ENCODE assay signal across 9 cellular contexts in the genomic region with DNA sequence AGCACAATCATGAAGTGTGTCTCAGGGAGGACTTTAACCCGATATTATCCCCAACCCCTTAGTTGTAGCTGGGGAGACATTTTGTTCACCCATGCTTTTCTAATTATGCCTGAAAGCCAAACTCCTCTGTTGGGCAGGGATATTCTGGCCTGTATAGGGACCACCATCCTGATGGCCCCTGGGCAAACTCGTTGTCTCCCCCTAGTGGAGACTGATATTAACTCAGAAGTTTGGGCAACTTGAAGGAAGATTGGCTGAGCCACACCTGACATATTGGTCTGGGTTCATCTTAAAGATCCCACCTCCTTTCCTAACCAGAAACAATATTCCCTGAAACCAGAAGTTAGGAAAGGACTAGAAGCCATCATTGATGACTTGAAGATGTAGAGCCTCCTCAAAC. TPM values are rescaled to one million over a fixed set of nuclear protein-coding genes. Genes with fewer than 3 reads are reported as not detected.
DNase-seq lines count a peak whose midpoint lies in the region; ATAC-seq and TF ChIP-seq lines count a peak whose summit lies in the region.
"Had no signal": no experiment of that assay in that cellular context is flagged by ENCODE, and none has a peak within 500 bp of the region (broad histone marks: within the 10 kb centered on the region; RNA-seq: fewer than 3 reads in every experiment).

No MANE protein-coding gene starts in this region.

- peak overlapping the region; percentile 99 for H3K27ac ChIP-seq in Panc1 (ENCODE audit: low read length)
- no peak overlapping the region for H3K27ac ChIP-seq in Peyer's patch

- POLR2A ChIA-PET in Panc1 (lab: Charles Lee), result no interaction called here

- H3K4me3 ChIP-seq in Panc1 (ENCODE audit: low read depth in 2 of 2, low read length in 2 of 2) (no peak overlapping the region), Peyer's patch (no peak overlapping the region)

- H3K36me3 ChIP-seq in Panc1 (ENCODE audit: control insufficient read depth, insufficient read depth, low read length), result no peaks in the 10 kb centered on the region
- no peaks in the 10 kb centered on the region for H3K36me3 ChIP-seq in Peyer's patch

- peak; percentile 41 for DNase-seq in D341Med (ENCODE audit: low spot score)
- peak; percentile 50 for DNase-seq in GM20000 (ENCODE audit: low spot score)
- no peak for DNase-seq in Panc1 (ENCODE audit: low read depth, low spot score)
- DNase-seq in iPS-NIHi11 (ENCODE audit: low spot score), result peak; percentile 48
- DNase-seq in Peyer's patch, result no peak
- DNase-seq in GF-D8 (lab: John Stamatoyannopoulos, UW), result no peak
- DNase-seq: stimulated activated naive CD4-positive, alpha-beta T cell had no signal

- TF ChIP-seq CTCF in GM20000 (IDR thresholded peaks at IDR 0.05; ENCODE audit: extremely low read depth, missing control alignments) (peak; percentile 60), Panc1 (IDR thresholded peaks at IDR 0.05) (peak; percentile 73), Peyer's patch (IDR thresholded peaks at IDR 0.05) (peak in 3 of 6 experiments; percentile 29 to 39 (median 33))

- no peak for TF ChIP-seq POLR2A in Peyer's patch (IDR thresholded peaks at IDR 0.05)

- intact Hi-C loops in Panc1 (cut with micrococcal nuclease; ENCODE audit: unreplicated experiment), result no loop called here

- CTCF ChIA-PET in Panc1 (lab: Charles Lee), result no interaction called here

- H3K4me1 ChIP-seq in Panc1 (ENCODE audit: control insufficient read depth, insufficient read depth, low read length) (peaks cover 3% of the 10 kb centered on the region; the same call in 1 of the 2 replicates), Peyer's patch (no peaks in the 10 kb centered on the region)

- ATAC-seq in Panc1 (no peak), HG03108 (IDR thresholded peaks at IDR 0.05; ENCODE audit: unreplicated experiment) (no peak), GM18502 (IDR thresholded peaks at IDR 0.05; ENCODE audit: poor library complexity, unreplicated experiment) (no peak)

- H3K27me3 ChIP-seq in Panc1 (ENCODE audit: control insufficient read depth, insufficient read depth, low read length) (no peaks in the 10 kb centered on the region), Peyer's patch (no peaks in the 10 kb centered on the region)

- BruUV-seq in Panc1 (replicated peaks; lab: Mats Ljungman, UMichigan), result no TSS peak

- H3K9me3 ChIP-seq in Panc1 (ENCODE audit: control insufficient read depth, insufficient read depth, low read depth, low read length) (peaks cover 38% of the 10 kb centered on the region; the same call in 1 of the 2 replicates), Peyer's patch (no peaks in the 10 kb centered on the region)

- in situ Hi-C loops in Panc1 (cut with HindIII; ENCODE audit: low pct_unique_long_range_greater_than_20kb, low sequenced_read_pairs), result no loop called here

RNA-seq across cellular contexts. Expression of a gene that starts 42.3 kb away (rescaled TPM):
- total RNA-seq in Panc1 (2021; ENCODE audit: unreplicated experiment) (54.5 TPM), Peyer's patch (1 to 10 TPM; 1.1 to 6.6 (median 3.3) TPM)
- polyA plus RNA-seq in Panc1 (2012; ENCODE audit: insufficient read length), result 34.5 TPM

Comparison
In these comparisons a context has a peak if more than half of its experiments do, and no peak if none do; other contexts are left out.
1. DNase-seq: peak in D341Med (single experiment), GM20000 (single experiment) and iPS-NIHi11 (single experiment); none in Panc1 (single experiment), Peyer's patch (0 of 3) and GF-D8 (single experiment).